Comparison of ENCODE assay signal across 14 cellular contexts in genomic region chr1:183030053-183030452, GRCh38. TPM values are rescaled to one million over a fixed set of nuclear protein-coding genes. Genes with fewer than 3 reads are reported as not detected.
DNase-seq lines count a peak whose midpoint lies in the region; ATAC-seq and TF ChIP-seq lines count a peak whose summit lies in the region.
"Had no signal": no experiment of that assay in that cellular context is flagged by ENCODE, and none has a peak within 500 bp of the region (broad histone marks: within the 10 kb centered on the region; RNA-seq: fewer than 3 reads in every experiment).

No MANE protein-coding gene starts in this region.

- H3K4me1 ChIP-seq in IMR-90 (ENCODE audit: control insufficient read depth, insufficient read depth, low read length), result peaks cover 17% of the 10 kb centered on the region

- H2AK5ac ChIP-seq in IMR-90 (ENCODE audit: low read depth, low read length), result 0 out of 2 replicates have a peak overlapping the region, but pooled peaks have one; percentile 56

- no peak overlapping the region for H3K27ac Mint-ChIP-seq in activated CD4-positive, alpha-beta T cell treated with anti-CD3 and anti-CD28 coated beads for 36 hours

- H2AK9ac ChIP-seq in IMR-90 (replicated peaks; ENCODE audit: low read depth, low read length, poor library complexity), result no peak overlapping the region

- no peaks in the 10 kb centered on the region for H3K9me3 ChIP-seq in IMR-90 (ENCODE audit: control insufficient read depth, insufficient read depth, low read length)

- no peak overlapping the region for H4K91ac ChIP-seq in IMR-90 (ENCODE audit: insufficient read depth, low read depth, low read length)

- H3K36me3 Mint-ChIP-seq in activated CD4-positive, alpha-beta T cell treated with anti-CD3 and anti-CD28 coated beads for 36 hours (ENCODE audit: low read depth), result no peaks in the 10 kb centered on the region

- no peak overlapping the region for H3K4me3 Mint-ChIP-seq in activated CD4-positive, alpha-beta T cell treated with anti-CD3 and anti-CD28 coated beads for 36 hours

- in situ Hi-C loops in IMR-90 (cut with MboI; ENCODE audit: low sequenced_read_pairs), result no loop called here

- no TSS peak for BruUV-seq in IMR-90 (replicated peaks; lab: Mats Ljungman, UMichigan)

- peak overlapping the region; percentile 65 for H2BK5ac ChIP-seq in IMR-90 (ENCODE audit: low read depth, low read length, poor library complexity, severe bottlenecking)

- H4K20me1 ChIP-seq in IMR-90 (ENCODE audit: insufficient read depth, low read length), result peaks cover 80% of the 10 kb centered on the region

- peak overlapping the region; percentile 33; the same call in 1 of the 2 replicates for H3K14ac ChIP-seq in IMR-90 (replicated peaks; ENCODE audit: low read depth, low read length)

- no peak overlapping the region for H2AFZ ChIP-seq in IMR-90 (replicated peaks; ENCODE audit: low read length, poor library complexity)

- ATAC-seq in IMR-90 (ENCODE audit: low read depth) (no peak), HG03521 (IDR thresholded peaks at IDR 0.05; ENCODE audit: unreplicated experiment) (no peak), GM21825 (IDR thresholded peaks at IDR 0.05; ENCODE audit: unreplicated experiment) (no peak)
- no peak for ATAC-seq in activated CD4-positive, alpha-beta T cell treated with anti-CD3 and anti-CD28 coated beads for 36 hours

- H3K36me3 ChIP-seq in IMR-90 (ENCODE audit: control insufficient read depth, insufficient read depth, low read length), result peaks cover 6% of the 10 kb centered on the region

- dilution Hi-C loops in IMR-90 (cut with HindIII; ENCODE audit: low sequenced_read_pairs, unreplicated experiment), result no loop called here

- TF ChIP-seq CTCF in AG10803 (conservative IDR thresholded peaks at IDR 0.05; ENCODE audit: low read length) (no peak), IMR-90 (conservative IDR thresholded peaks at IDR 0.05; ENCODE audit: low read depth, low read length) (no peak)

- H3K27me3 Mint-ChIP-seq in activated CD4-positive, alpha-beta T cell treated with anti-CD3 and anti-CD28 coated beads for 36 hours, result peaks cover 60% of the 10 kb centered on the region

- TF ChIP-seq RAD21 in IMR-90 (IDR thresholded peaks at IDR 0.05; ENCODE audit: low read length), result no peak

- no peak overlapping the region for H4K8ac ChIP-seq in IMR-90 (ENCODE audit: low read depth in 2 of 2, low read length in 2 of 2)

- peaks cover 15% of the 10 kb centered on the region for H3K4me1 Mint-ChIP-seq in activated CD4-positive, alpha-beta T cell treated with anti-CD3 and anti-CD28 coated beads for 36 hours

- no CpG with 5 or more reads among the region's 1 CpG for WGBS in IMR-90 (ENCODE audit: extremely low coverage in 2 of 2, insufficient read length in 1 of 2), 2 experiments

- H2BK15ac ChIP-seq in IMR-90 (ENCODE audit: low read depth, low read length), result no peak overlapping the region

- H3K79me1 ChIP-seq in IMR-90 (ENCODE audit: low read depth in 1 of 2, low read length in 2 of 2), result peaks cover 4 to 46% of the 10 kb centered on the region in 2 experiments; a peak in 3 of 4 replicates

- H2BK20ac ChIP-seq in IMR-90 (ENCODE audit: low read depth, low read length), result peak overlapping the region; percentile 67; the same call in 1 of the 2 replicates

- H3K18ac ChIP-seq in IMR-90 (ENCODE audit: low read depth, low read length), result 0 out of 2 replicates have a peak overlapping the region, but pooled peaks have one; percentile 31

- TF ChIP-seq POLR2A in IMR-90 (IDR thresholded peaks at IDR 0.05; ENCODE audit: low read depth, low read length), result 0 out of 2 replicates have a peak, but pooled peaks have one; percentile 18

- peaks cover 19% of the 10 kb centered on the region for H3K9me1 ChIP-seq in IMR-90 (ENCODE audit: insufficient read depth, low read length)

- DNase-seq in AG10803 (ENCODE audit: low read depth) (peak; percentile 79), IMR-90 (no peak), SKM-1 treated with dmso at 0.1 percent for 144 hours (lab: John Stamatoyannopoulos, UW; ENCODE audit: unreplicated experiment) (peak; percentile 78), islet precursor cell (peak; percentile 57), NCI-H2107 treated with DMSO at 0.1 percent for 48 hours (lab: John Stamatoyannopoulos, UW; ENCODE audit: unreplicated experiment) (no peak)
- no peak for DNase-seq in activated CD4-positive, alpha-beta T cell treated with anti-CD3 and anti-CD28 coated beads for 36 hours
- DNase-seq: activated CD8-positive, alpha-beta memory T cell treated with anti-CD3 and anti-CD28 coated beads, Interleukin-2, amount 50 U/mL, for 48 hours; foreskin melanocyte; midbrain; NCI-H1436 treated with DMSO at 0.1 percent for 48 hours; stimulated activated CD4-positive, alpha-beta T cell treated with anti-CD3 and anti-CD28 coated beads, Interleukin-15, amount 100 ng/mL, for 24 hours had no signal

- POLR2A ChIA-PET in IMR-90 (lab: Charles Lee; ENCODE audit: unreplicated experiment), result no interaction called here
- POLR2A ChIA-PET in activated CD4-positive, alpha-beta T cell treated with anti-CD3 and anti-CD28 coated beads for 36 hours (lab: Charles Lee), result no interaction called here

- H4K5ac ChIP-seq in IMR-90 (ENCODE audit: low read depth, low read length), result no peak overlapping the region

- peak overlapping the region; percentile 75 for H3K4me2 ChIP-seq in IMR-90 (ENCODE audit: low read depth, low read length)

- no peak overlapping the region for H3K9ac ChIP-seq in IMR-90 (ENCODE audit: low read depth, low read length)

- CTCF ChIA-PET in IMR-90 (lab: Yijun Ruan, JAX), result interaction anchor here (0.6 kb wide), 1 partner anchor 60 kb away, joined by 4 read pairs; no protein-coding TSS in a partner anchor
- CTCF ChIA-PET in activated CD4-positive, alpha-beta T cell treated with anti-CD3 and anti-CD28 coated beads for 36 hours (lab: Charles Lee), result no interaction called here

- H3K23ac ChIP-seq in IMR-90 (ENCODE audit: low read depth, low read length), result peak overlapping the region; percentile 67; the same call in 1 of the 2 replicates

- H3K4ac ChIP-seq in IMR-90 (ENCODE audit: low read depth, low read length), result peak overlapping the region; percentile 41

- no peak overlapping the region for H3K4me3 ChIP-seq in AG10803 (ENCODE audit: low read length)
- H3K4me3 ChIP-seq in IMR-90 (ENCODE audit: insufficient read depth, low read depth, low read length), result no peak overlapping the region

- H3K9me3 Mint-ChIP-seq in activated CD4-positive, alpha-beta T cell treated with anti-CD3 and anti-CD28 coated beads for 36 hours (ENCODE audit: low read depth), result no peaks in the 10 kb centered on the region

- H3K27me3 ChIP-seq in IMR-90 (ENCODE audit: control insufficient read depth, insufficient read depth, low read length), result no peaks in the 10 kb centered on the region

- H3K56ac ChIP-seq in IMR-90 (ENCODE audit: extremely low read depth, insufficient read depth, low read length), result no peak overlapping the region

- intact Hi-C loops in IMR-90 (cut with micrococcal nuclease), result no loop called here
- intact Hi-C loops in activated CD4-positive, alpha-beta T cell treated with anti-CD3 and anti-CD28 coated beads for 36 hours (cut with DNase I, micrococcal nuclease), result no loop called here

- 0 out of 2 replicates have a peak overlapping the region, but pooled peaks have one; percentile 3 for H2BK120ac ChIP-seq in IMR-90 (ENCODE audit: low read depth, low read length)

- no peak overlapping the region for H3K27ac ChIP-seq in IMR-90 (ENCODE audit: insufficient read depth, low read length)

TF ChIP-seq in IMR-90, 13 proteins besides CTCF, POLR2A, EP300 and RAD21:
- peak; percentile 82 for TF ChIP-seq CEBPB (IDR thresholded peaks at IDR 0.05; ENCODE audit: low read depth, low read length)
- TF ChIP-seq MXI1 (IDR thresholded peaks at IDR 0.05; ENCODE audit: borderline replicate concordance, low read depth, low read length), result no peak

RNA-seq across cellular contexts. Expression of gene LAMC1, which starts 6.8 kb away (rescaled TPM):
- total RNA-seq in IMR-90 (2012; rRNA removed), result 361 and 394 TPM in 2 replicates
- polyA plus RNA-seq in IMR-90 (2012; rRNA removed), result 223 and 249 TPM in 2 replicates
- 90.5 and 125 TPM in 2 replicates for polyA plus RNA-seq in IMR-90 (2012; cell fraction: cytosol; rRNA removed)
- 105 and 251 TPM in 2 replicates for polyA plus RNA-seq in IMR-90 (2012; cell fraction: nucleus; rRNA removed; ENCODE audit: low replicate concordance)
- total RNA-seq in activated CD4-positive, alpha-beta T cell treated with anti-CD3 and anti-CD28 coated beads for 36 hours, result under 1 TPM; 0.25 to 0.46 TPM
- total RNA-seq: T-helper 2 cell treated with Interferon-gamma antibody and Interleukin-4, amounts not matched to agents 100 ng/mL and 5 ng/mL, for 36 hours had no signal

Comparison
In these comparisons a context has a peak if more than half of its experiments do, and no peak if none do; other contexts are left out.
1. DNase-seq: peak in AG10803 (single experiment), SKM-1 treated with dmso at 0.1 percent for 144 hours (single experiment) and islet precursor cell (single experiment); none in IMR-90 (single experiment), NCI-H2107 treated with DMSO at 0.1 percent for 48 hours (single experiment) and activated CD4-positive, alpha-beta T cell treated with anti-CD3 and anti-CD28 coated beads for 36 hours (single experiment).
2. RNA of gene LAMC1, which starts 6.8 kb away (total RNA-seq): 361 to 394 TPM in IMR-90; 0.25 to 0.46 TPM in activated CD4-positive, alpha-beta T cell treated with anti-CD3 and anti-CD28 coated beads for 36 hours; every median in the first group is over 100 times any median in the second.